In the genomic region with DNA sequence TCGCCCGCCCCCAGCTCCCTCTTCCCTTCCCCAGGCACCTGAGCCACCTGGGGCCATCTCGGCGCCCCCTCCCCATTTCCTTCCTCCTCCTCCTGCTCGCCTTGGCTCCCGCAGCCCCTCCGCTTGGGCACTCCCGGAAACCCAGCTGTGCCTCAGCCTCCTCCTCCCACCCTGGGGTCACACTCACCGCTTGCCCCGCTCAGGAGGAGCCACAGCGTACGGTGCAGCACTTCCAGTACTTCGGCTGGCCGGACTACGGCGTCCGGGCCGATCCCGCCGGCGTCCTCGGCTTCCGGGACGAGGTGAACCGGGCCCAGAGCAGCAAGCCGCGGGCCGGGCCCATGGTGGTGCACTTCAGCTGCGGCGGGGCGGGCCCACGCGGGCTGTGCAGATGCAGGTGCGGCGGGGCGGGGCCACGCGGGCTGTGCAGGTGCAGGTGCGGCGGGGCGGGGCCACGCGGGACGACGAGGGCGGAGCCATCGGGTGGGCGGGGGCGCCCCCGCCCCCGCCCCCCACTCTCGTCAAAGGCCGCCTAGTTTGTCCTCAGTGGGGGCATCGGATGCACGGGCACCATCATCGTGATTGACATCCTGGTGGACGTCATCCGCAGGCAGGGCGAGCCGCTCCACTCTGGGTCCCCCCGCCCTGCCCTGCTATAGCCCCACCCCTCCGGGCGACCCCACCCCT, we compare ENCODE assay signal across 6 cellular contexts. TPM values are rescaled to one million over a fixed set of nuclear protein-coding genes. Genes with fewer than 3 reads are reported as not detected.
DNase-seq lines count a peak whose midpoint lies in the region; ATAC-seq and TF ChIP-seq lines count a peak whose summit lies in the region.

No MANE protein-coding gene starts in this region.

- no peak overlapping the region for H3K9ac ChIP-seq in skeletal muscle satellite cell (ENCODE audit: low read depth, low read length)

- TF ChIP-seq CTCF in GM12875 (IDR thresholded peaks at IDR 0.05; ENCODE audit: borderline replicate concordance, insufficient read depth, low read depth, low read length): no peak
- TF ChIP-seq CTCF in coronary artery (IDR thresholded peaks at IDR 0.05): no peak

- H3K4me3 ChIP-seq in GM12875 (ENCODE audit: low read depth, low read length): peak overlapping the region; percentile 38
- peak overlapping the region; percentile 73 for H3K4me3 ChIP-seq in coronary artery
- no peak overlapping the region for H3K4me3 ChIP-seq in skeletal muscle satellite cell (ENCODE audit: low read length)

- H3K36me3 ChIP-seq in skeletal muscle satellite cell (ENCODE audit: insufficient read depth, low read length): no peaks in the 10 kb centered on the region

- peak overlapping the region; percentile 47 for H3K4me2 ChIP-seq in skeletal muscle satellite cell (ENCODE audit: low read length)

- peaks cover 8% of the 10 kb centered on the region for H3K27me3 ChIP-seq in skeletal muscle satellite cell (ENCODE audit: control insufficient read depth, insufficient read depth, low read length)

- no peak overlapping the region for H3K27ac ChIP-seq in coronary artery

- peaks cover 10% of the 10 kb centered on the region for H3K4me1 ChIP-seq in skeletal muscle satellite cell (ENCODE audit: control insufficient read depth, insufficient read depth, low read length)

- ATAC-seq in GM21529 (IDR thresholded peaks at IDR 0.05; ENCODE audit: unreplicated experiment) (no peak), GM21360 (IDR thresholded peaks at IDR 0.05; ENCODE audit: unreplicated experiment) (no peak)

- peak; percentile 80 for DNase-seq in NCI-H748 (lab: John Stamatoyannopoulos, UW; ENCODE audit: unreplicated experiment)
- DNase-seq in coronary artery (ENCODE audit: low spot score): no peak

- H3K9me3 ChIP-seq in skeletal muscle satellite cell (replicated peaks; ENCODE audit: low read length): no peaks in the 10 kb centered on the region

RNA-seq across cellular contexts. Expression of a gene that starts 5.6 kb away (rescaled TPM):
- not detected in 2 replicates for total RNA-seq in skeletal muscle satellite cell (2012; rRNA removed)

RNA-seq across cellular contexts. Expression of a gene that starts 47.4 kb away (rescaled TPM):
- total RNA-seq in skeletal muscle satellite cell (2012; rRNA removed): 7.9 and 11.6 TPM in 2 replicates

RNA-seq across cellular contexts. Expression of a gene that starts 48.6 kb away (rescaled TPM):
- total RNA-seq in skeletal muscle satellite cell (2012; rRNA removed): 15.2 and 22.5 TPM in 2 replicates

RNA-seq across cellular contexts. Expression of a gene that starts 55.2 kb away (rescaled TPM):
- 76.8 and 83.0 TPM in 2 replicates for total RNA-seq in skeletal muscle satellite cell (2012; rRNA removed)
